25 cellular contexts compared by ENCODE assay signal in the genomic region with DNA sequence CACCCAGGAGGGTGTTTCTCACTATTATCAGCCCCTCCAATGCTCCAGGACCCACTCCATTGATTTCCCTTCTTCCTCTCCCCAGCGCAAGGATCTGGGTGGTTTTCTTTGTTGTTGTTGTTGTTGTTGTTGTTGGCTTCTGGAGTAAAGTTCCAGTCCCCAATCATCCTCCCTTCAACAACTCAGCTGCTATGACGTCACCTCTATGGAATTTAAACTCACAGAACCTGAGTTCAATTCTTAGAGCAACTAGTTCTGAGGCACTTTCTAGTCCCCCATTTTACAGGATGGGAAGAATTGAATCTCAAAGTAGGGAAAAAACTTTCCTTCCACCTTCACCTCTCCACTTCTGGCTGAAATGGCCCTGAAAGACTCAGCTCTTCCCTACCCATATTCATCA. TPM values are rescaled to one million over a fixed set of nuclear protein-coding genes. Genes with fewer than 3 reads are reported as not detected.
DNase-seq lines count a peak whose midpoint lies in the region; ATAC-seq, FAIRE-seq and TF ChIP-seq lines count a peak whose summit lies in the region.
"Had no signal": no experiment of that assay in that cellular context is flagged by ENCODE, and none has a peak within 500 bp of the region (broad histone marks: within the 10 kb centered on the region; RNA-seq: fewer than 3 reads in every experiment).

No MANE protein-coding gene starts in this region.

- no peak overlapping the region for H4K91ac ChIP-seq in H1 (replicated peaks; ENCODE audit: insufficient read length, low read length)

- H2BK12ac ChIP-seq in H1 (ENCODE audit: low read depth, low read length) = no peak overlapping the region

- H3K27me3 ChIP-seq in GM23338 (ENCODE audit: insufficient read depth) = no peaks in the 10 kb centered on the region
- peaks cover 9% of the 10 kb centered on the region; the same call in 1 of the 2 replicates for H3K27me3 ChIP-seq in PC-3 (ENCODE audit: low read length)
- H3K27me3 ChIP-seq in H1 (replicated peaks in 1 of 4; ENCODE audit: control insufficient read depth in 3 of 4, extremely low read depth in 1 of 4, insufficient read depth in 3 of 4, low read length in 3 of 4) = no peaks in the 10 kb centered on the region
- H3K27me3 ChIP-seq: BLaER1 treated with 17β-estradiol and CSF1 and Interleukin-3, amounts not matched to agents 10 nM and 100 nM had no signal

- H3K9me3 ChIP-seq in PC-3 (ENCODE audit: low read length) = no peaks in the 10 kb centered on the region
- no peaks in the 10 kb centered on the region for H3K9me3 ChIP-seq in H1 (ENCODE audit: insufficient read depth in 2 of 2, low read depth in 1 of 2, low read length in 1 of 2)
- H3K9me3 ChIP-seq: BLaER1 treated with 17β-estradiol and CSF1 and Interleukin-3, amounts not matched to agents 10 nM and 100 nM had no signal

- H3K4me2 ChIP-seq in GM23338 (no peak overlapping the region), PC-3 (ENCODE audit: low read length) (no peak overlapping the region), H1 (ENCODE audit: insufficient read depth in 1 of 2, low read depth in 2 of 2, low read length in 2 of 2) (no peak overlapping the region)

- no peak for ATAC-seq in GM23338
- no peak for ATAC-seq in PC-3
- no peak for ATAC-seq in natural killer cell
- ATAC-seq: CD8-positive, alpha-beta T cell had no signal

- H3K4me1 Mint-ChIP-seq in GM23338 (no peaks in the 10 kb centered on the region), nephron progenitor cell (no peaks in the 10 kb centered on the region), natural killer cell (no peaks in the 10 kb centered on the region)

- no peaks in the 10 kb centered on the region for H3K23me2 ChIP-seq in H1 (ENCODE audit: low read depth, low read length)

- H3K4ac ChIP-seq in H1 (replicated peaks; ENCODE audit: insufficient read length, low read depth, low read length) = no peak overlapping the region

- H3K9me3 Mint-ChIP-seq in GM23338 (peaks cover 7% of the 10 kb centered on the region), nephron progenitor cell (peaks cover 20% of the 10 kb centered on the region), natural killer cell (no peaks in the 10 kb centered on the region)
- H3K9me3 Mint-ChIP-seq: CD8-positive, alpha-beta T cell; IgD-negative memory B cell had no signal

- peak; percentile 26 for DNase-seq in GM23338 (ENCODE audit: low spot score)
- peak; percentile 25 for DNase-seq in PC-3
- DNase-seq in H1 (ENCODE audit: low read depth in 1 of 2, low spot score in 2 of 2) = no peak
- no peak for DNase-seq in nephron progenitor cell
- no peak for DNase-seq in NCI-H1105 treated with DMSO at 0.1 percent for 48 hours (lab: John Stamatoyannopoulos, UW)
- DNase-seq in natural killer cell = no peak
- no peak for DNase-seq in C1 segment of cervical spinal cord (lab: John Stamatoyannopoulos, UW)
- no peak for DNase-seq in glomerular visceral epithelial cell (ENCODE audit: extremely low spot score)
- DNase-seq: CD8-positive, alpha-beta T cell; DMS153; GDM1; Karpas-422; MG63; NCI-H1092; NCI-H146; NCI-H2029 treated with DMSO at 0.1 percent for 48 hours; NCI-H2171; NCI-H524 treated with DMSO at 0.1 percent for 48 hours; Right ventricle myocardium superior had no signal

- H3F3A ChIP-seq in GM23338 (replicated peaks; ENCODE audit: low read depth) (no peaks in the 10 kb centered on the region), PC-3 (ENCODE audit: low read length, unreplicated experiment) (no peaks in the 10 kb centered on the region)

- no peak overlapping the region for H2AFZ ChIP-seq in GM23338
- H2AFZ ChIP-seq in PC-3 (ENCODE audit: low read length) = no peak overlapping the region
- H2AFZ ChIP-seq in H1 (ENCODE audit: low read length) = no peak overlapping the region

- H3K79me1 ChIP-seq in H1 (ENCODE audit: low read depth, low read length) = no peaks in the 10 kb centered on the region

- TF ChIP-seq CTCF in GM23338 (conservative IDR thresholded peaks at IDR 0.05; ENCODE audit: low read depth in 2 of 2) = no peak
- no peak for TF ChIP-seq CTCF in PC-3 (conservative IDR thresholded peaks at IDR 0.05; ENCODE audit: low read depth, low read length)
- TF ChIP-seq CTCF in H1 (IDR thresholded peaks at IDR 0.05; ENCODE audit: control extremely low read depth in 1 of 3, insufficient read depth in 1 of 3, low read depth in 1 of 3, low read length in 3 of 3) = no peak
- no peak for TF ChIP-seq CTCF in nephron progenitor cell (IDR thresholded peaks at IDR 0.05)
- TF ChIP-seq CTCF in natural killer cell (IDR thresholded peaks at IDR 0.05) = no peak

- H3K14ac ChIP-seq in H1 (ENCODE audit: insufficient read length) = no peak overlapping the region

- H4K5ac ChIP-seq in H1 (ENCODE audit: insufficient read length, low read depth, low read length) = no peak overlapping the region

- H3K27ac Mint-ChIP-seq in GM23338 = no peak overlapping the region; the same call in 1 of the 2 replicates
- peak overlapping the region; percentile 30 for H3K27ac Mint-ChIP-seq in nephron progenitor cell
- H3K27ac Mint-ChIP-seq in natural killer cell = no peak overlapping the region
- H3K27ac Mint-ChIP-seq: CD8-positive, alpha-beta T cell; IgD-negative memory B cell had no signal

- no TSS peak for BruUV-seq in PC-3 (replicated peaks; lab: Mats Ljungman, UMichigan)

- no peak overlapping the region for H3K4me3 Mint-ChIP-seq in GM23338
- H3K4me3 Mint-ChIP-seq in nephron progenitor cell = no peak overlapping the region
- H3K4me3 Mint-ChIP-seq in natural killer cell = no peak overlapping the region
- H3K4me3 Mint-ChIP-seq: CD8-positive, alpha-beta T cell; IgD-negative memory B cell had no signal

- POLR2A ChIA-PET in PC-3 (lab: Charles Lee; ENCODE audit: unreplicated experiment) (interaction anchor here (0.7 kb wide), 1 partner anchor 234 kb away, joined by 5 read pairs; no protein-coding TSS in a partner anchor), H1 (lab: Charles Lee; ENCODE audit: partially characterized antibody) (interaction anchor here (1.1 kb wide), 1 partner anchor 183 kb away, joined by 3 read pairs; no protein-coding TSS in a partner anchor)

- H4K20me1 ChIP-seq in GM23338 (replicated peaks; ENCODE audit: insufficient read depth) (no peaks in the 10 kb centered on the region), PC-3 (ENCODE audit: low read length) (no peaks in the 10 kb centered on the region), H1 (replicated peaks in 1 of 2; ENCODE audit: control insufficient read depth in 1 of 2, insufficient read depth in 2 of 2, low read length in 2 of 2) (no peaks in the 10 kb centered on the region)
- H4K20me1 ChIP-seq: BLaER1 treated with 17β-estradiol and CSF1 and Interleukin-3, amounts not matched to agents 10 nM and 100 nM had no signal

- H3K36me3 Mint-ChIP-seq in GM23338 (ENCODE audit: low read depth) (peaks cover 7% of the 10 kb centered on the region; the same call in 2 of the 3 replicates), nephron progenitor cell (ENCODE audit: low read depth) (peaks cover 5% of the 10 kb centered on the region), natural killer cell (no peaks in the 10 kb centered on the region)
- H3K36me3 Mint-ChIP-seq: CD8-positive, alpha-beta T cell; IgD-negative memory B cell had no signal

- no peak for TF ChIP-seq POLR2A in H1 (IDR thresholded peaks at IDR 0.05; ENCODE audit: control extremely low read depth in 1 of 2, low read depth in 2 of 2, low read length in 2 of 2)

- no peaks in the 10 kb centered on the region for H3K9me2 ChIP-seq in GM23338 (ENCODE audit: insufficient read depth)
- no peaks in the 10 kb centered on the region for H3K9me2 ChIP-seq in PC-3 (replicated peaks; ENCODE audit: low read length)

- 88% methylated on average over 2 of the region's 2 CpGs; no CpG with 5 or more reads in 1 of the 2 experiments for WGBS in H1 (ENCODE audit: extremely low coverage in 1 of 2, insufficient coverage in 1 of 2, insufficient read length in 1 of 2, insufficient replicate concordance in 2 of 2, low coverage in 1 of 2, low lambda C conversion rate in 2 of 2, missing lambda C conversion rate in 1 of 2), 2 experiments

- H3K4me3 ChIP-seq in GM23338 (no peak overlapping the region), PC-3 (ENCODE audit: low read length) (no peak overlapping the region), H1 (ENCODE audit: extremely low read depth in 1 of 4, insufficient read depth in 2 of 4, low read depth in 3 of 4, low read length in 4 of 4) (no peak overlapping the region)
- H3K4me3 ChIP-seq: BLaER1 treated with 17β-estradiol and CSF1 and Interleukin-3, amounts not matched to agents 10 nM and 100 nM; MG63 had no signal

- no peaks in the 10 kb centered on the region for H3K79me2 ChIP-seq in GM23338 (replicated peaks; ENCODE audit: insufficient read depth)
- H3K79me2 ChIP-seq in PC-3 (ENCODE audit: low read length) = no peaks in the 10 kb centered on the region
- no peaks in the 10 kb centered on the region for H3K79me2 ChIP-seq in H1 (ENCODE audit: control insufficient read depth in 1 of 2, insufficient read depth in 2 of 2, low read length in 2 of 2)

- H3K27ac ChIP-seq in GM23338 (ENCODE audit: low read depth) = no peak overlapping the region
- no peak overlapping the region for H3K27ac ChIP-seq in PC-3 (ENCODE audit: low read length)
- H3K27ac ChIP-seq in H1 (ENCODE audit: low read depth, low read length) = no peak overlapping the region
- H3K27ac ChIP-seq: BLaER1 treated with 17β-estradiol and CSF1 and Interleukin-3, amounts not matched to agents 10 nM and 100 nM had no signal

- no peak overlapping the region for H2AK5ac ChIP-seq in H1 (ENCODE audit: low read depth, low read length)

- H3K27me3 Mint-ChIP-seq in GM23338 (ENCODE audit: insufficient read depth, low read depth, poor library complexity) = no peaks in the 10 kb centered on the region
- H3K27me3 Mint-ChIP-seq in nephron progenitor cell (ENCODE audit: low read depth, poor library complexity) = peaks cover 3% of the 10 kb centered on the region
- H3K27me3 Mint-ChIP-seq in natural killer cell (ENCODE audit: low read depth in 2 of 2) = peaks cover 11 to 40% of the 10 kb centered on the region in 2 donors

- H3K9ac ChIP-seq in PC-3 (ENCODE audit: low read length) (no peak overlapping the region), H1 (replicated peaks in 1 of 4; ENCODE audit: extremely low read depth in 1 of 4, low read depth in 3 of 4, low read length in 3 of 4) (no peak overlapping the region)
- H3K9ac ChIP-seq: BLaER1 treated with 17β-estradiol and CSF1 and Interleukin-3, amounts not matched to agents 10 nM and 100 nM had no signal

- H3K4me1 ChIP-seq in GM23338 (ENCODE audit: insufficient read depth) (peaks cover 6% of the 10 kb centered on the region), PC-3 (ENCODE audit: insufficient read depth, low read length) (no peaks in the 10 kb centered on the region), H1 (replicated peaks in 1 of 4; ENCODE audit: control insufficient read depth in 3 of 4, insufficient read depth in 4 of 4, low read length in 3 of 4) (no peaks in the 10 kb centered on the region)

- no peak overlapping the region for H2BK15ac ChIP-seq in H1 (ENCODE audit: low read length)

- H2BK120ac ChIP-seq in H1 (replicated peaks; ENCODE audit: low read depth, low read length) = no peak overlapping the region

- no peak overlapping the region for H4K8ac ChIP-seq in H1 (ENCODE audit: extremely low read depth, insufficient read depth, low read length)

- no peak overlapping the region for H3K23ac ChIP-seq in H1 (ENCODE audit: insufficient read length)

- H2BK5ac ChIP-seq in H1 (ENCODE audit: low read depth, low read length) = no peak overlapping the region

- CTCF ChIA-PET in PC-3 (lab: Charles Lee) = no interaction called here
- CTCF ChIA-PET in H1 (lab: Charles Lee; ENCODE audit: partially characterized antibody) = interaction anchor here (0.6 to 1.9 kb wide), 4 partner anchors 9 to 244 kb away, joined by 3 to 17 read pairs (median 3); a partner anchor contains a TSS

- H3K18ac ChIP-seq in H1 (ENCODE audit: extremely low read depth, low read length) = no peak overlapping the region

- no peak for TF ChIP-seq EP300 in H1 (IDR thresholded peaks at IDR 0.05; ENCODE audit: borderline replicate concordance in 1 of 2, low read depth in 2 of 2, low read length in 2 of 2)

- H3K36me3 ChIP-seq in GM23338 (ENCODE audit: insufficient read depth) = no peaks in the 10 kb centered on the region
- no peaks in the 10 kb centered on the region for H3K36me3 ChIP-seq in PC-3 (ENCODE audit: low read depth, low read length)
- H3K36me3 ChIP-seq in H1 (ENCODE audit: control insufficient read depth in 2 of 4, insufficient read depth in 4 of 4, low read length in 3 of 4) = no peaks in the 10 kb centered on the region
- H3K36me3 ChIP-seq: BLaER1 treated with 17β-estradiol and CSF1 and Interleukin-3, amounts not matched to agents 10 nM and 100 nM; MG63 had no signal

- H3K56ac ChIP-seq in H1 (replicated peaks; ENCODE audit: insufficient read length, low read depth, low read length) = no peak overlapping the region

- H2BK20ac ChIP-seq in H1 (ENCODE audit: low read length) = peak overlapping the region; percentile 11; the same call in 1 of the 2 replicates

- intact Hi-C loops in PC-3 (cut with micrococcal nuclease) = no loop called here
- intact Hi-C loops in natural killer cell (cut with micrococcal nuclease) = no loop called here

- FAIRE-seq in H1 (lab: Jason Lieb, UNC) = peak; percentile 52
- FAIRE-seq: RCC 7860 had no signal

- TF ChIP-seq RAD21 in H1 (IDR thresholded peaks at IDR 0.05 in 1 of 2, conservative IDR thresholded peaks at IDR 0.05 in 1 of 2; ENCODE audit: low read depth in 2 of 2, low read length in 2 of 2) = no peak

RNA-seq across cellular contexts. Expression of a gene that starts 9.7 kb away (rescaled TPM):
- not detected in 2 replicates for total RNA-seq in GM23338 (2014; rRNA removed; shearing (Covaris generic))
- polyA plus RNA-seq in GM23338 (2016; fragmentation: Nextera tagmentation; extraction: Ambion mirVana) (0.23 TPM in 1 of 2 replicates, not detected in the other), H1 (2011; rRNA removed) (not detected in 2 replicates)
- total RNA-seq in PC-3 (2014; rRNA removed) (not detected in 2 replicates), natural killer cell (not detected)
- not detected in 2 replicates for total RNA-seq in H1 (2021; fragmentation: NEBNext Ultra II Directional; extraction: Animal tissue kit (Norgen Biotek cat#: 25700))
- polyA plus RNA-seq in H1 (2011; cell fraction: cytosol; rRNA removed) = not detected
- not detected for polyA plus RNA-seq in H1 (2011; cell fraction: nucleus; rRNA removed)
- 0.14 to 0.17 TPM in 2 of 4 replicates, not detected in the others for polyA plus RNA-seq in H1 (2012, experiment 1 of 2)
- polyA plus RNA-seq in H1 (2012, experiment 2 of 2) = not detected
- polyA plus RNA-seq in H1 (2013, experiment 1 of 2) = not detected
- polyA plus RNA-seq in H1 (2013, experiment 2 of 2) = not detected
- polyA minus RNA-seq in H1 (2011; rRNA and poly(A)+ RNA removed) = not detected in 2 replicates
- polyA minus RNA-seq in H1 (2011; cell fraction: cytosol; rRNA and poly(A)+ RNA removed) = not detected
- polyA minus RNA-seq in H1 (2011; cell fraction: nucleus; rRNA and poly(A)+ RNA removed) = not detected
- total RNA-seq: CD8-positive, alpha-beta T cell; OCI-LY7; Right ventricle myocardium superior; SK-MEL-5; T-helper 1 cell treated with Interleukin-12 subunit alpha and Interleukin-12 subunit beta and Interleukin-4 antibody, amounts not matched to agents 30 ng/mL and 1 ng/mL, for 36 hours had no signal
- polyA plus RNA-seq: IgD-negative memory B cell had no signal

RNA-seq across cellular contexts. Expression of a gene that starts 40.7 kb away (rescaled TPM):
- not detected in 2 replicates for total RNA-seq in GM23338 (2014; rRNA removed; shearing (Covaris generic))
- polyA plus RNA-seq in GM23338 (2016; fragmentation: Nextera tagmentation; extraction: Ambion mirVana) (0.43 TPM in 1 of 2 replicates, not detected in the other), H1 (2011; rRNA removed) (not detected in 2 replicates)
- total RNA-seq in PC-3 (2014; rRNA removed) (not detected in 2 replicates), natural killer cell (not detected)
- total RNA-seq in H1 (2021; fragmentation: NEBNext Ultra II Directional; extraction: Animal tissue kit (Norgen Biotek cat#: 25700)) = not detected in 2 replicates
- polyA plus RNA-seq in H1 (2011; cell fraction: cytosol; rRNA removed) = not detected
- not detected for polyA plus RNA-seq in H1 (2011; cell fraction: nucleus; rRNA removed)
- not detected in 4 replicates for polyA plus RNA-seq in H1 (2012, experiment 1 of 2)
- polyA plus RNA-seq in H1 (2012, experiment 2 of 2) = not detected
- not detected for polyA plus RNA-seq in H1 (2013, experiment 1 of 2)
- 0.17 TPM for polyA plus RNA-seq in H1 (2013, experiment 2 of 2)
- 0.41 and 0.98 TPM in 2 replicates for polyA minus RNA-seq in H1 (2011; rRNA and poly(A)+ RNA removed)
- polyA minus RNA-seq in H1 (2011; cell fraction: cytosol; rRNA and poly(A)+ RNA removed) = not detected
- polyA minus RNA-seq in H1 (2011; cell fraction: nucleus; rRNA and poly(A)+ RNA removed) = not detected
- total RNA-seq: CD8-positive, alpha-beta T cell; OCI-LY7; Right ventricle myocardium superior; SK-MEL-5; T-helper 1 cell treated with Interleukin-12 subunit alpha and Interleukin-12 subunit beta and Interleukin-4 antibody, amounts not matched to agents 30 ng/mL and 1 ng/mL, for 36 hours had no signal
- polyA plus RNA-seq: IgD-negative memory B cell had no signal

RNA-seq across cellular contexts. Expression of a gene that starts 41.6 kb away (rescaled TPM):
- 0.04 TPM in 1 of 2 replicates, not detected in the other for total RNA-seq in GM23338 (2014; rRNA removed; shearing (Covaris generic))
- 0.23 and 0.78 TPM in 2 replicates for polyA plus RNA-seq in GM23338 (2016; fragmentation: Nextera tagmentation; extraction: Ambion mirVana)
- total RNA-seq in PC-3 (2014; rRNA removed) = not detected in 2 replicates
- 0.13 TPM in 1 of 2 replicates, not detected in the other for total RNA-seq in H1 (2021; fragmentation: NEBNext Ultra II Directional; extraction: Animal tissue kit (Norgen Biotek cat#: 25700))
- polyA plus RNA-seq in H1 (2011; rRNA removed) = 0.06 TPM in 1 of 2 replicates, not detected in the other
- polyA plus RNA-seq in H1 (2011; cell fraction: cytosol; rRNA removed) = not detected
- polyA plus RNA-seq in H1 (2011; cell fraction: nucleus; rRNA removed) = 0.17 TPM
- polyA plus RNA-seq in H1 (2012, experiment 1 of 2) = 0.20 to 0.54 TPM (median 0.34 TPM) in 4 replicates
- 0.14 TPM for polyA plus RNA-seq in H1 (2012, experiment 2 of 2)
- 0.14 TPM for polyA plus RNA-seq in H1 (2013, experiment 1 of 2)
- polyA plus RNA-seq in H1 (2013, experiment 2 of 2) = 0.20 TPM
- polyA minus RNA-seq in H1 (2011; rRNA and poly(A)+ RNA removed) = not detected in 2 replicates
- not detected for polyA minus RNA-seq in H1 (2011; cell fraction: cytosol; rRNA and poly(A)+ RNA removed)
- 0.20 TPM for polyA minus RNA-seq in H1 (2011; cell fraction: nucleus; rRNA and poly(A)+ RNA removed)
- total RNA-seq in natural killer cell = not detected
- total RNA-seq: CD8-positive, alpha-beta T cell; OCI-LY7; Right ventricle myocardium superior; SK-MEL-5; T-helper 1 cell treated with Interleukin-12 subunit alpha and Interleukin-12 subunit beta and Interleukin-4 antibody, amounts not matched to agents 30 ng/mL and 1 ng/mL, for 36 hours had no signal
- polyA plus RNA-seq: IgD-negative memory B cell had no signal

RNA-seq across cellular contexts. Expression of a gene that starts 42.3 kb away (rescaled TPM):
- total RNA-seq in GM23338 (2014; rRNA removed; shearing (Covaris generic)) = not detected in 2 replicates
- polyA plus RNA-seq in GM23338 (2016; fragmentation: Nextera tagmentation; extraction: Ambion mirVana) (not detected in 2 replicates), H1 (2011; rRNA removed) (not detected in 2 replicates)
- total RNA-seq in PC-3 (2014; rRNA removed) (not detected in 2 replicates), natural killer cell (not detected)
- total RNA-seq in H1 (2021; fragmentation: NEBNext Ultra II Directional; extraction: Animal tissue kit (Norgen Biotek cat#: 25700)) = not detected in 2 replicates
- not detected for polyA plus RNA-seq in H1 (2011; cell fraction: cytosol; rRNA removed)
- not detected for polyA plus RNA-seq in H1 (2011; cell fraction: nucleus; rRNA removed)
- polyA plus RNA-seq in H1 (2012, experiment 1 of 2) = not detected in 4 replicates
- polyA plus RNA-seq in H1 (2012, experiment 2 of 2) = not detected
- polyA plus RNA-seq in H1 (2013, experiment 1 of 2) = not detected
- polyA plus RNA-seq in H1 (2013, experiment 2 of 2) = not detected
- polyA minus RNA-seq in H1 (2011; rRNA and poly(A)+ RNA removed) = not detected in 2 replicates
- polyA minus RNA-seq in H1 (2011; cell fraction: cytosol; rRNA and poly(A)+ RNA removed) = not detected
- polyA minus RNA-seq in H1 (2011; cell fraction: nucleus; rRNA and poly(A)+ RNA removed) = not detected
- total RNA-seq: CD8-positive, alpha-beta T cell; OCI-LY7; Right ventricle myocardium superior; SK-MEL-5; T-helper 1 cell treated with Interleukin-12 subunit alpha and Interleukin-12 subunit beta and Interleukin-4 antibody, amounts not matched to agents 30 ng/mL and 1 ng/mL, for 36 hours had no signal
- polyA plus RNA-seq: IgD-negative memory B cell had no signal

RNA-seq across cellular contexts. Expression of a gene that starts 49.5 kb away (rescaled TPM):
- total RNA-seq in GM23338 (2014; rRNA removed; shearing (Covaris generic)) = not detected in 2 replicates
- polyA plus RNA-seq in GM23338 (2016; fragmentation: Nextera tagmentation; extraction: Ambion mirVana) (not detected in 2 replicates), H1 (2011; rRNA removed) (not detected in 2 replicates)
- total RNA-seq in PC-3 (2014; rRNA removed) (not detected in 2 replicates), natural killer cell (not detected)
- not detected in 2 replicates for total RNA-seq in H1 (2021; fragmentation: NEBNext Ultra II Directional; extraction: Animal tissue kit (Norgen Biotek cat#: 25700))
- polyA plus RNA-seq in H1 (2011; cell fraction: cytosol; rRNA removed) = not detected
- not detected for polyA plus RNA-seq in H1 (2011; cell fraction: nucleus; rRNA removed)
- polyA plus RNA-seq in H1 (2012, experiment 1 of 2) = not detected in 4 replicates
- not detected for polyA plus RNA-seq in H1 (2012, experiment 2 of 2)
- 0.10 TPM for polyA plus RNA-seq in H1 (2013, experiment 1 of 2)
- polyA plus RNA-seq in H1 (2013, experiment 2 of 2) = not detected
- polyA minus RNA-seq in H1 (2011; rRNA and poly(A)+ RNA removed) = not detected in 2 replicates
- polyA minus RNA-seq in H1 (2011; cell fraction: cytosol; rRNA and poly(A)+ RNA removed) = not detected
- not detected for polyA minus RNA-seq in H1 (2011; cell fraction: nucleus; rRNA and poly(A)+ RNA removed)
- total RNA-seq: CD8-positive, alpha-beta T cell; OCI-LY7; Right ventricle myocardium superior; SK-MEL-5; T-helper 1 cell treated with Interleukin-12 subunit alpha and Interleukin-12 subunit beta and Interleukin-4 antibody, amounts not matched to agents 30 ng/mL and 1 ng/mL, for 36 hours had no signal
- polyA plus RNA-seq: IgD-negative memory B cell had no signal

Comparison
In these comparisons a context has a peak if more than half of its experiments do, and no peak if none do; other contexts are left out.
1. DNase-seq: peak in GM23338 (single experiment) and PC-3 (single experiment); none in H1 (0 of 2), nephron progenitor cell (single experiment), NCI-H1105 treated with DMSO at 0.1 percent for 48 hours (single experiment), natural killer cell (single experiment), C1 segment of cervical spinal cord (0 of 14) and glomerular visceral epithelial cell (single experiment).